Comparison of ENCODE assay signal across 7 cellular contexts in genomic region chr19:676007-676342, GRCh38. TPM values are rescaled to one million over a fixed set of nuclear protein-coding genes. Genes with fewer than 3 reads are reported as not detected.
DNase-seq lines count a peak whose midpoint lies in the region; ATAC-seq and TF ChIP-seq lines count a peak whose summit lies in the region.

No MANE protein-coding gene starts in this region.

- no peaks in the 10 kb centered on the region for H3K9me2 ChIP-seq in PC-3 (replicated peaks; ENCODE audit: low read length)

- H3F3A ChIP-seq in PC-3 (ENCODE audit: low read length, unreplicated experiment), result no peaks in the 10 kb centered on the region

- CTCF ChIA-PET in PC-3 (lab: Charles Lee), result no interaction called here

- intact Hi-C loops in PC-3 (cut with micrococcal nuclease) (loop anchor here (5.0 kb wide), 2 partner anchors 36 to 76 kb away; partner anchors contain the start of gene MISP), upper lobe of right lung (cut with DNase I) (no loop called here)

- ATAC-seq in PC-3 (no peak), upper lobe of right lung (no peak)

- no TSS peak for BruUV-seq in PC-3 (replicated peaks; lab: Mats Ljungman, UMichigan)

- H3K27ac Mint-ChIP-seq in chondrocyte (ENCODE audit: unreplicated experiment), result peak overlapping the region; percentile 63

- DNase-seq in PC-3 (no peak), chondrocyte (ENCODE audit: low spot score) (peak; percentile 72), upper lobe of right lung (no peak), NCI-H1436 treated with DMSO at 0.1 percent for 48 hours (lab: John Stamatoyannopoulos, UW) (no peak), GM13977 (ENCODE audit: low spot score) (no peak)
- no peak for DNase-seq in NK-92 treated with Interleukin-12 subunit alpha and Interleukin-12 subunit beta, amount 100 ng/mL, for 24 hours (lab: John Stamatoyannopoulos, UW)

- POLR2A ChIA-PET in PC-3 (lab: Charles Lee; ENCODE audit: unreplicated experiment), result interaction anchor here (0.7 kb wide), 1 partner anchor 101 kb away, joined by 4 read pairs; no protein-coding TSS in a partner anchor

- peak overlapping the region; percentile 77 for H3K4me2 ChIP-seq in PC-3 (ENCODE audit: low read length)

- no peak overlapping the region for H3K9ac ChIP-seq in PC-3 (ENCODE audit: low read length)

- peak overlapping the region; percentile 64 for H3K4me3 Mint-ChIP-seq in chondrocyte (ENCODE audit: unreplicated experiment)

- H3K9me3 Mint-ChIP-seq in chondrocyte (ENCODE audit: low read depth), result no peaks in the 10 kb centered on the region

- H3K4me1 ChIP-seq in PC-3 (ENCODE audit: insufficient read depth, low read length), result peaks cover 21% of the 10 kb centered on the region
- H3K4me1 ChIP-seq in muscle layer of duodenum (ENCODE audit: control insufficient read depth in 1 of 2, insufficient read depth in 2 of 2, low read length in 2 of 2), result peaks cover 0 to 27% of the 10 kb centered on the region in 2 donors
- peaks cover 19% of the 10 kb centered on the region for H3K4me1 ChIP-seq in upper lobe of right lung

- no peaks in the 10 kb centered on the region for H3K27me3 Mint-ChIP-seq in chondrocyte (ENCODE audit: low read depth)

- H3K4me3 ChIP-seq in PC-3 (ENCODE audit: low read length), result peak overlapping the region; percentile 50; the same call in 1 of the 2 replicates
- H3K4me3 ChIP-seq in muscle layer of duodenum (ENCODE audit: low read depth in 1 of 2, low read length in 2 of 2), result peak overlapping the region in 1 of 2 donors; percentile 67
- H3K4me3 ChIP-seq in upper lobe of right lung, result peak overlapping the region; percentile 23

- H3K9me3 ChIP-seq in PC-3 (ENCODE audit: low read length) (no peaks in the 10 kb centered on the region), muscle layer of duodenum (ENCODE audit: control insufficient read depth in 1 of 2, low read length in 2 of 2) (no peaks in the 10 kb centered on the region), upper lobe of right lung (no peaks in the 10 kb centered on the region)

- H3K36me3 Mint-ChIP-seq in chondrocyte (ENCODE audit: low read depth), result peaks cover 4% of the 10 kb centered on the region

- peaks cover 32% of the 10 kb centered on the region for H3K4me1 Mint-ChIP-seq in chondrocyte (ENCODE audit: low read depth)

- no peaks in the 10 kb centered on the region for H3K36me3 ChIP-seq in PC-3 (ENCODE audit: low read depth, low read length)
- no peaks in the 10 kb centered on the region for H3K36me3 ChIP-seq in muscle layer of duodenum (ENCODE audit: control insufficient read depth in 1 of 2, insufficient read depth in 2 of 2, low read length in 2 of 2)
- H3K36me3 ChIP-seq in upper lobe of right lung, result no peaks in the 10 kb centered on the region

- H3K27ac ChIP-seq in PC-3 (ENCODE audit: low read length) (no peak overlapping the region), muscle layer of duodenum (ENCODE audit: low read length) (peak overlapping the region; percentile 2), upper lobe of right lung (peak overlapping the region; percentile 51)

- H2AFZ ChIP-seq in PC-3 (ENCODE audit: low read length), result 0 out of 2 replicates have a peak overlapping the region, but pooled peaks have one; percentile 9

- TF ChIP-seq CTCF in PC-3 (conservative IDR thresholded peaks at IDR 0.05; ENCODE audit: low read depth, low read length) (no peak), chondrocyte (IDR thresholded peaks at IDR 0.05) (no peak), upper lobe of right lung (IDR thresholded peaks at IDR 0.05) (no peak), GM13977 (IDR thresholded peaks at IDR 0.05; ENCODE audit: extremely low read depth, insufficient read depth, missing control alignments) (no peak)

- no peaks in the 10 kb centered on the region for H4K20me1 ChIP-seq in PC-3 (ENCODE audit: low read length)

- peaks cover 26% of the 10 kb centered on the region for H3K79me2 ChIP-seq in PC-3 (ENCODE audit: low read length)

- in situ Hi-C loops in GM13977 (cut with MboI; ENCODE audit: low pct_unique_long_range_greater_than_20kb, low sequenced_read_pairs, unreplicated experiment), result no loop called here

- H3K27me3 ChIP-seq in PC-3 (ENCODE audit: low read length) (no peaks in the 10 kb centered on the region), muscle layer of duodenum (ENCODE audit: low read depth, low read length) (no peaks in the 10 kb centered on the region), upper lobe of right lung (no peaks in the 10 kb centered on the region)

RNA-seq across cellular contexts. Expression of gene FSTL3, which starts 0.2 kb away (rescaled TPM):
- total RNA-seq in PC-3 (2014; rRNA removed) (49.9 and 53.3 TPM in 2 replicates), chondrocyte (267 to 316 TPM (median 312 TPM) in 3 replicates), upper lobe of right lung (114 TPM)

RNA-seq across cellular contexts. Expression of gene RNF126, which starts 13.0 kb away (rescaled TPM):
- total RNA-seq in PC-3 (2014; rRNA removed), result 86.4 and 89.2 TPM in 2 replicates
- total RNA-seq in chondrocyte, result 29.3 to 36.3 TPM (median 29.5 TPM) in 3 replicates
- total RNA-seq in upper lobe of right lung, result 32.9 TPM

RNA-seq across cellular contexts. Expression of gene PRSS57, which starts 19.3 kb away (rescaled TPM):
- total RNA-seq in PC-3 (2014; rRNA removed), result not detected in 2 replicates
- not detected in 3 replicates for total RNA-seq in chondrocyte
- not detected for total RNA-seq in upper lobe of right lung

RNA-seq across cellular contexts. Expression of gene PALM, which starts 32.8 kb away (rescaled TPM):
- total RNA-seq in PC-3 (2014; rRNA removed) (10.8 and 13.0 TPM in 2 replicates), chondrocyte (166 to 182 TPM (median 175 TPM) in 3 replicates), upper lobe of right lung (56.9 TPM)

RNA-seq across cellular contexts. Expression of gene FGF22, which starts 36.3 kb away (rescaled TPM):
- 0.81 and 1.3 TPM in 2 replicates for total RNA-seq in PC-3 (2014; rRNA removed)
- not detected in 3 replicates for total RNA-seq in chondrocyte
- 0.52 TPM for total RNA-seq in upper lobe of right lung
